ENCODE assay signal across 15 cellular contexts in genomic region chr12:106981781-106982180, GRCh38. TPM values are rescaled to one million over a fixed set of nuclear protein-coding genes. Genes with fewer than 3 reads are reported as not detected.
DNase-seq lines count a peak whose midpoint lies in the region; ATAC-seq and TF ChIP-seq lines count a peak whose summit lies in the region.
"Had no signal": no experiment of that assay in that cellular context is flagged by ENCODE, and none has a peak within 500 bp of the region (broad histone marks: within the 10 kb centered on the region; RNA-seq: fewer than 3 reads in every experiment).

No MANE protein-coding gene starts in this region.

- H2BK15ac ChIP-seq in IMR-90 (ENCODE audit: low read depth, low read length) = no peak overlapping the region

- no peaks in the 10 kb centered on the region for H3K9me3 ChIP-seq in IMR-90 (ENCODE audit: control insufficient read depth, insufficient read depth, low read length)
- H3K9me3 ChIP-seq in adipocyte (ENCODE audit: control insufficient read depth, low read length) = no peaks in the 10 kb centered on the region
- no peaks in the 10 kb centered on the region for H3K9me3 ChIP-seq in PC-9 (ENCODE audit: insufficient read depth, low read depth)
- no peaks in the 10 kb centered on the region for H3K9me3 ChIP-seq in aorta (ENCODE audit: control insufficient read depth, low read length)

- H2AFZ ChIP-seq in IMR-90 (replicated peaks; ENCODE audit: low read length, poor library complexity) (no peak overlapping the region), PC-9 (no peak overlapping the region)

- no peak overlapping the region for H3K14ac ChIP-seq in IMR-90 (replicated peaks; ENCODE audit: low read depth, low read length)

- TF ChIP-seq POLR2A in IMR-90 (IDR thresholded peaks at IDR 0.05; ENCODE audit: low read depth, low read length) = no peak

- H4K5ac ChIP-seq in IMR-90 (ENCODE audit: low read depth, low read length) = no peak overlapping the region

- in situ Hi-C loops in IMR-90 (cut with MboI; ENCODE audit: low sequenced_read_pairs) = no loop called here

- H2AK9ac ChIP-seq in IMR-90 (replicated peaks; ENCODE audit: low read depth, low read length, poor library complexity) = no peak overlapping the region

- no peak overlapping the region for H2BK120ac ChIP-seq in IMR-90 (ENCODE audit: low read depth, low read length)

- H3K4me3 ChIP-seq in IMR-90 (ENCODE audit: insufficient read depth, low read depth, low read length) (no peak overlapping the region), adipocyte (ENCODE audit: low read length) (no peak overlapping the region), fibroblast of pulmonary artery (replicated peaks; ENCODE audit: low read depth, low read length) (no peak overlapping the region), PC-9 (no peak overlapping the region), aorta (ENCODE audit: low read length in 2 of 2) (no peak overlapping the region)

- H3K9ac ChIP-seq in IMR-90 (ENCODE audit: low read depth, low read length) = no peak overlapping the region
- no peak overlapping the region for H3K9ac ChIP-seq in adipocyte (ENCODE audit: low read length)
- H3K9ac ChIP-seq: KMS-11 had no signal

- H3K36me3 ChIP-seq in IMR-90 (ENCODE audit: control insufficient read depth, insufficient read depth, low read length) (peaks cover 4% of the 10 kb centered on the region; the same call in 1 of the 2 replicates), adipocyte (ENCODE audit: control insufficient read depth, insufficient read depth, low read length, severe bottlenecking) (peaks cover 25% of the 10 kb centered on the region), PC-9 (ENCODE audit: low read depth) (no peaks in the 10 kb centered on the region), aorta (ENCODE audit: control insufficient read depth in 1 of 2, insufficient read depth in 2 of 2, low read length in 1 of 2) (no peaks in the 10 kb centered on the region)

- H2BK20ac ChIP-seq in IMR-90 (ENCODE audit: low read depth, low read length) = no peak overlapping the region

- CTCF ChIA-PET in IMR-90 (lab: Yijun Ruan, JAX) = no interaction called here
- CTCF ChIA-PET in PC-9 (lab: Charles Lee) = no interaction called here

- no peak overlapping the region for H4K91ac ChIP-seq in IMR-90 (ENCODE audit: insufficient read depth, low read depth, low read length)

- 0 out of 2 replicates have a peak, but pooled peaks cover 10% of the 10 kb centered on the region for H4K20me1 ChIP-seq in IMR-90 (ENCODE audit: insufficient read depth, low read length)
- H4K20me1 ChIP-seq in PC-9 (ENCODE audit: insufficient read depth) = no peaks in the 10 kb centered on the region

- dilution Hi-C loops in IMR-90 (cut with HindIII; ENCODE audit: low sequenced_read_pairs, unreplicated experiment) = no loop called here

- H3K27ac ChIP-seq in IMR-90 (ENCODE audit: insufficient read depth, low read length) (no peak overlapping the region), PC-9 (no peak overlapping the region), aorta (ENCODE audit: low read depth in 1 of 2, low read length in 2 of 2) (no peak overlapping the region)
- H3K27ac ChIP-seq: KMS-11 had no signal

- H3K9me1 ChIP-seq in IMR-90 (ENCODE audit: insufficient read depth, low read length) = peaks cover 18% of the 10 kb centered on the region; the same call in 1 of the 2 replicates

- no peaks in the 10 kb centered on the region for H3K79me2 ChIP-seq in PC-9 (ENCODE audit: low read depth)

- ATAC-seq in IMR-90 (ENCODE audit: low read depth) (no peak), omental fat pad (ENCODE audit: low FRiP score) (peak; percentile 27), aorta (ENCODE audit: low FRiP score) (no peak)
- ATAC-seq: CD8-positive, alpha-beta T cell had no signal

- H3K56ac ChIP-seq in IMR-90 (ENCODE audit: extremely low read depth, insufficient read depth, low read length) = no peak overlapping the region

- H3F3A ChIP-seq in PC-9 (ENCODE audit: insufficient read depth, low read depth) = 0 out of 2 replicates have a peak, but pooled peaks cover 2% of the 10 kb centered on the region

- WGBS in IMR-90 (ENCODE audit: extremely low coverage in 2 of 2, insufficient read length in 1 of 2), 2 experiments = no CpG with 5 or more reads among the region's 3 CpGs
- WGBS in aorta, 2 donors = 88 to 91% methylated on average over 3 of the region's 3 CpGs

- peaks cover 5% of the 10 kb centered on the region for H3K4me1 ChIP-seq in IMR-90 (ENCODE audit: control insufficient read depth, insufficient read depth, low read length)
- peaks cover 54% of the 10 kb centered on the region for H3K4me1 ChIP-seq in adipocyte (ENCODE audit: control insufficient read depth, insufficient read depth, low read length)
- H3K4me1 ChIP-seq in PC-9 (replicated peaks; ENCODE audit: insufficient read depth) = peaks cover 7% of the 10 kb centered on the region
- H3K4me1 ChIP-seq in aorta (ENCODE audit: control insufficient read depth in 1 of 2, insufficient read depth in 2 of 2, low read length in 2 of 2) = peaks cover 0 to 5% of the 10 kb centered on the region in 2 donors

- H4K8ac ChIP-seq in IMR-90 (ENCODE audit: low read depth in 2 of 2, low read length in 2 of 2) = no peak overlapping the region

- POLR2A ChIA-PET in IMR-90 (lab: Charles Lee; ENCODE audit: unreplicated experiment) (interaction anchor here (0.8 kb wide), 1 partner anchor 128 kb away, joined by 3 read pairs; no protein-coding TSS in a partner anchor), PC-9 (lab: Charles Lee; ENCODE audit: unreplicated experiment) (interaction anchor here (0.7 kb wide), 1 partner anchor 109 kb away, joined by 4 read pairs; no protein-coding TSS in a partner anchor)

- H3K4ac ChIP-seq in IMR-90 (ENCODE audit: low read depth, low read length) = no peak overlapping the region

- DNase-seq in IMR-90 = peak; percentile 34
- peak; percentile 40 for DNase-seq in adipocyte (ENCODE audit: low read depth)
- DNase-seq in fibroblast of pulmonary artery (ENCODE audit: low read depth) = peak; percentile 83
- DNase-seq in omental fat pad (ENCODE audit: low spot score) = no peak
- no peak for DNase-seq in NCI-H526 (lab: John Stamatoyannopoulos, UW)
- DNase-seq in PC-9 = no peak
- DNase-seq in NK-92 treated with Interleukin-12 subunit alpha and Interleukin-12 subunit beta, amount 100 ng/mL, for 24 hours (lab: John Stamatoyannopoulos, UW) = no peak
- DNase-seq in aorta = no peak
- DNase-seq: CD8-positive, alpha-beta T cell; DMS79 treated with DMSO at 0.1 percent for 48 hours; MM.1S; NCI-H1105; NCI-H187; SIG-M5 had no signal

- peaks cover 11 to 35% of the 10 kb centered on the region in 2 experiments for H3K79me1 ChIP-seq in IMR-90 (ENCODE audit: low read depth in 1 of 2, low read length in 2 of 2)

- H2BK5ac ChIP-seq in IMR-90 (ENCODE audit: low read depth, low read length, poor library complexity, severe bottlenecking) = no peak overlapping the region

- no peak for TF ChIP-seq RAD21 in IMR-90 (IDR thresholded peaks at IDR 0.05; ENCODE audit: low read length)

- intact Hi-C loops in IMR-90 (cut with micrococcal nuclease) (no loop called here), PC-9 (cut with micrococcal nuclease; ENCODE audit: unreplicated experiment) (loop anchor here (10.0 kb wide), 1 partner anchor 113 kb away; the partner anchor contains the start of gene CRY1), aorta (cut with DNase I) (no loop called here)

- no peaks in the 10 kb centered on the region for H3K9me2 ChIP-seq in PC-9 (ENCODE audit: insufficient read depth)

- no peak overlapping the region for H3K18ac ChIP-seq in IMR-90 (ENCODE audit: low read depth, low read length)

- no peak overlapping the region for H3K23ac ChIP-seq in IMR-90 (ENCODE audit: low read depth, low read length)

- no peak for TF ChIP-seq CTCF in IMR-90 (conservative IDR thresholded peaks at IDR 0.05; ENCODE audit: low read depth, low read length)
- TF ChIP-seq CTCF in fibroblast of pulmonary artery (IDR thresholded peaks at IDR 0.05; ENCODE audit: low read length, missing control alignments) = no peak
- TF ChIP-seq CTCF in omental fat pad (IDR thresholded peaks at IDR 0.05) = no peak
- TF ChIP-seq CTCF in PC-9 (conservative IDR thresholded peaks at IDR 0.05) = no peak

- BruUV-seq in IMR-90 (replicated peaks; lab: Mats Ljungman, UMichigan) = no TSS peak
- BruUV-seq in PC-9 (replicated peaks; lab: Mats Ljungman, UMichigan) = no TSS peak

- no peak overlapping the region for H2AK5ac ChIP-seq in IMR-90 (ENCODE audit: low read depth, low read length)

- no peak overlapping the region for H3K4me2 ChIP-seq in IMR-90 (ENCODE audit: low read depth, low read length)
- no peak overlapping the region for H3K4me2 ChIP-seq in PC-9
- H3K4me2 ChIP-seq: KMS-11 had no signal

- H3K27me3 ChIP-seq in IMR-90 (ENCODE audit: control insufficient read depth, insufficient read depth, low read length) (no peaks in the 10 kb centered on the region), adipocyte (replicated peaks; ENCODE audit: control insufficient read depth, insufficient read depth, low read length) (no peaks in the 10 kb centered on the region), PC-9 (ENCODE audit: insufficient read depth, low read depth) (no peaks in the 10 kb centered on the region), aorta (ENCODE audit: control insufficient read depth in 1 of 2, insufficient read depth in 2 of 2, low read length in 1 of 2) (no peaks in the 10 kb centered on the region)

TF ChIP-seq in IMR-90, 13 proteins besides CTCF, POLR2A, EP300 and RAD21 (continues in another document):
- TF ChIP-seq FOS (IDR thresholded peaks at IDR 0.05; ENCODE audit: low read depth, low read length) (no peak), MAFK (IDR thresholded peaks at IDR 0.05; ENCODE audit: low read depth, low read length) (no peak), RCOR1 (IDR thresholded peaks at IDR 0.05; ENCODE audit: insufficient replicate concordance, low read length) (no peak), MAZ (IDR thresholded peaks at IDR 0.05; ENCODE audit: borderline replicate concordance, low read depth, low read length) (no peak), MXI1 (IDR thresholded peaks at IDR 0.05; ENCODE audit: borderline replicate concordance, low read depth, low read length) (no peak), BHLHE40 (IDR thresholded peaks at IDR 0.05; ENCODE audit: low read depth, low read length) (no peak)

RNA-seq across cellular contexts. Expression of gene MTERF2, which starts 5.2 kb away (rescaled TPM):
- total RNA-seq in IMR-90 (2012; rRNA removed) (3.0 and 3.3 TPM in 2 replicates), omental fat pad (10 to 100 TPM in 2 of 4 donors, 1 to 10 TPM in 2; 9.7 to 17.5 (median 11.9) TPM), PC-9 (2021) (8.2 and 9.0 TPM in 2 replicates), aorta (10 to 100 TPM in 1 of 2 donors, 1 to 10 TPM in 1; 8.5 to 11.0 TPM)
- polyA plus RNA-seq in IMR-90 (2012; rRNA removed) (2.6 and 3.8 TPM in 2 replicates), aorta (10 to 100 TPM in 1 of 2 donors, 1 to 10 TPM in 1; 6.5 to 20.1 TPM)
- polyA plus RNA-seq in IMR-90 (2012; cell fraction: cytosol; rRNA removed) = 0.56 and 1.6 TPM in 2 replicates
- 2.3 and 12.8 TPM in 2 replicates for polyA plus RNA-seq in IMR-90 (2012; cell fraction: nucleus; rRNA removed; ENCODE audit: low replicate concordance)

RNA-seq across cellular contexts. Expression of gene TMEM263, which starts 26.1 kb away (rescaled TPM):
- total RNA-seq in IMR-90 (2012; rRNA removed) = 99.7 and 154 TPM in 2 replicates
- 43.1 and 47.9 TPM in 2 replicates for polyA plus RNA-seq in IMR-90 (2012; rRNA removed)
- polyA plus RNA-seq in IMR-90 (2012; cell fraction: cytosol; rRNA removed) = 15.0 and 17.6 TPM in 2 replicates
- 7.6 and 59.5 TPM in 2 replicates for polyA plus RNA-seq in IMR-90 (2012; cell fraction: nucleus; rRNA removed; ENCODE audit: low replicate concordance)
- total RNA-seq in omental fat pad = 10 to 100 TPM; 26.4 to 43.7 (median 35.9) TPM
- 32.9 and 33.2 TPM in 2 replicates for total RNA-seq in PC-9 (2021)
- total RNA-seq in aorta = 10 to 100 TPM; 55.5 to 78.9 TPM
- polyA plus RNA-seq in aorta = 10 to 100 TPM; 30.2 to 40.2 TPM

Comparison
In these comparisons a context has a peak if more than half of its experiments do, and no peak if none do; other contexts are left out.
1. DNase-seq: peak in IMR-90 (single experiment), adipocyte (single experiment) and fibroblast of pulmonary artery (single experiment); none in omental fat pad (single experiment), NCI-H526 (0 of 2), PC-9 (0 of 2), NK-92 treated with Interleukin-12 subunit alpha and Interleukin-12 subunit beta, amount 100 ng/mL, for 24 hours (single experiment) and aorta (0 of 2).